Comparison of ENCODE assay signal across 1 cellular context in the genomic region with DNA sequence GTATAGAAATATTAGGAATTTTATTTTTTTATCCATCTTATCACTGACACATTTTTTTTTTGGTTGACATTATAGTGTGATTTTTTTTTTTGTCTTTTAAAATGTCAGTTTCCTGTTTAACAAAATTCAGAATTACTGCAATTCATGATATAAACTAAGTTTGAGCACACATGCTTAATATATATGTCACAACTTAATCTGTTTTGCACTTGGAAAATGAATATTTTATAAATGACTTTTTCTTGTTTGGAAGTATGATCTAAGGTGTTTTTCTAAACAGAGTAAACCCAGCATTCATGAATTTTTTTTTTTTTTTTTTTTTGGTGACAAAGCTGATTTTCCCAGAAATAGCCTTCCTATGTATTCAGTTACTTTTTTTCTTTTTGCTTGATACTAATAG.
TF ChIP-seq lines count a peak whose summit lies in the region.

No MANE protein-coding gene starts in this region.

TF ChIP-seq in WTC11, 78 proteins besides CTCF, POLR2A, EP300 and RAD21 (continued from another document):
- TF ChIP-seq PRDM15 (CRISPR knock-in tag; IDR thresholded peaks at IDR 0.05), result no peak
